ENCODE assay signal across 8 cellular contexts in genomic region chr1:28088168-28088961, GRCh38. TPM values are rescaled to one million over a fixed set of nuclear protein-coding genes. Genes with fewer than 3 reads are reported as not detected.
DNase-seq lines count a peak whose midpoint lies in the region; ATAC-seq and TF ChIP-seq lines count a peak whose summit lies in the region.

TSS of gene EYA3 (minus strand) at chr1:28088610. CDS start at chr1:28058026, 30,584 bp downstream.

- peak within 1 kb of the TSS; percentile 79 for H2AFZ ChIP-seq in parathyroid adenoma

- H3K4me3 ChIP-seq in GM12875 (ENCODE audit: low read depth, low read length) = peak within 1 kb of the TSS; percentile 87
- H3K4me3 ChIP-seq in adipocyte (ENCODE audit: low read length) = peak within 1 kb of the TSS; percentile 100
- H3K4me3 ChIP-seq in cardiac muscle cell = peak within 1 kb of the TSS; percentile 80
- H3K4me3 ChIP-seq in parathyroid adenoma (ENCODE audit: low read depth, low read length) = peak within 1 kb of the TSS; percentile 91
- peak within 1 kb of the TSS; percentile 64 to 90 (median 70) for H3K4me3 ChIP-seq in tibial nerve

- H3K9me3 ChIP-seq in adipocyte (ENCODE audit: control insufficient read depth, low read length) = no peaks in the 10 kb centered on the region
- H3K9me3 ChIP-seq in cardiac muscle cell (ENCODE audit: low read depth) = no peaks in the 10 kb centered on the region
- no peaks in the 10 kb centered on the region for H3K9me3 ChIP-seq in parathyroid adenoma (ENCODE audit: control insufficient read depth, low read length)
- no peaks in the 10 kb centered on the region for H3K9me3 ChIP-seq in tibial nerve

- WGBS in tibial nerve, 2 donors = 0% methylated on average over 44 of the region's 44 CpGs

- TF ChIP-seq CTCF in GM12875 (IDR thresholded peaks at IDR 0.05; ENCODE audit: borderline replicate concordance, insufficient read depth, low read depth, low read length) (no peak), cardiac muscle cell (IDR thresholded peaks at IDR 0.05; ENCODE audit: low read depth, low read length) (no peak), parathyroid adenoma (IDR thresholded peaks at IDR 0.05) (no peak), tibial nerve (IDR thresholded peaks at IDR 0.05) (peak in 1 of 5 experiments; percentile 27)

- TF ChIP-seq EP300 in tibial nerve (IDR thresholded peaks at IDR 0.05) = peak; percentile 73 to 85

- peak within 1 kb of the TSS; percentile 100 for H3K9ac ChIP-seq in adipocyte (ENCODE audit: low read length)
- H3K9ac ChIP-seq in parathyroid adenoma = peak within 1 kb of the TSS; percentile 8

- peaks cover 16% of the 10 kb centered on the region for H3K4me1 ChIP-seq in adipocyte (ENCODE audit: control insufficient read depth, insufficient read depth, low read length)
- peaks cover 11% of the 10 kb centered on the region for H3K4me1 ChIP-seq in cardiac muscle cell (ENCODE audit: low read depth)
- no peaks in the 10 kb centered on the region for H3K4me1 ChIP-seq in parathyroid adenoma
- H3K4me1 ChIP-seq in tibial nerve = peaks cover 0 to 24% (median 15%) of the 10 kb centered on the region in 4 donors

- DNase-seq in NCI-H1436 (lab: John Stamatoyannopoulos, UW) = peak; percentile 95
- DNase-seq in T follicular helper cell (ENCODE audit: low read depth) = peak; percentile 98
- DNase-seq in adipocyte (ENCODE audit: low read depth) = peak; percentile 99
- peak; percentile 98 to 99 for DNase-seq in cardiac muscle cell (ENCODE audit: low read depth in 1 of 2, low spot score in 1 of 2)
- peak; percentile 98 to 99 for DNase-seq in tibial nerve (ENCODE audit: low spot score in 2 of 2)

- H3K79me2 ChIP-seq in parathyroid adenoma = peaks cover 7% of the 10 kb centered on the region

- H3K27ac ChIP-seq in cardiac muscle cell (peak within 1 kb of the TSS; percentile 90), parathyroid adenoma (peak within 1 kb of the TSS; percentile 74), tibial nerve (peak within 1 kb of the TSS; percentile 72 to 88 (median 86))

- H3K36me3 ChIP-seq in adipocyte (ENCODE audit: control insufficient read depth, insufficient read depth, low read length, severe bottlenecking) = no peaks in the 10 kb centered on the region
- H3K36me3 ChIP-seq in cardiac muscle cell = no peaks in the 10 kb centered on the region
- H3K36me3 ChIP-seq in parathyroid adenoma (ENCODE audit: control insufficient read depth, insufficient read depth, low read length) = no peaks in the 10 kb centered on the region
- H3K36me3 ChIP-seq in tibial nerve = no peaks in the 10 kb centered on the region

- H3K27me3 ChIP-seq in adipocyte (replicated peaks; ENCODE audit: control insufficient read depth, insufficient read depth, low read length) = no peaks in the 10 kb centered on the region
- no peaks in the 10 kb centered on the region for H3K27me3 ChIP-seq in cardiac muscle cell
- no peaks in the 10 kb centered on the region for H3K27me3 ChIP-seq in parathyroid adenoma (ENCODE audit: control insufficient read depth, insufficient read depth, low read length)
- no peaks in the 10 kb centered on the region for H3K27me3 ChIP-seq in tibial nerve

- peak; percentile 6 to 44 for TF ChIP-seq POLR2A in tibial nerve (IDR thresholded peaks at IDR 0.05)

- peak within 1 kb of the TSS; percentile 99 for H3K4me2 ChIP-seq in parathyroid adenoma (ENCODE audit: low read length)

- ATAC-seq in HG02798 (IDR thresholded peaks at IDR 0.05; ENCODE audit: poor library complexity, unreplicated experiment) = peak; percentile 94

RNA-seq across cellular contexts. Expression of gene EYA3, which starts in this region (rescaled TPM):
- total RNA-seq in cardiac muscle cell (17.6 and 21.7 TPM in 2 replicates), tibial nerve (10 to 100 TPM in 3 of 4 donors, 1 to 10 TPM in 1; 9.2 to 17.6 (median 14.6) TPM)
- polyA plus RNA-seq in cardiac muscle cell = 15.6 and 19.2 TPM in 2 replicates

Comparison
In these comparisons a context has a peak if more than half of its experiments do, and no peak if none do; other contexts are left out.
1. Peak in every context shown above with its lines: DNase-seq, ATAC-seq, H3K4me3 ChIP-seq and H3K27ac ChIP-seq.